ENCODE assay signal across 14 cellular contexts in genomic region chr2:39018633-39019032, GRCh38.
"Had no signal": no experiment of that assay in that cellular context is flagged by ENCODE, and none has a peak within 500 bp of the region (broad histone marks: within the 10 kb centered on the region; RNA-seq: fewer than 3 reads in every experiment).

No MANE protein-coding gene starts in this region.

- ATAC-seq: activated CD4-positive, alpha-beta T cell treated with anti-CD3 and anti-CD28 coated beads for 36 hours; activated CD8-positive, alpha-beta T cell treated with anti-CD3 and anti-CD28 coated beads, Interleukin-2, amount 10 ng/mL, durations not matched to agents 7 days and 5 days; natural killer cell treated with Interleukin-12 subunit alpha and Interleukin-12 subunit beta and Interleukin-15 and Interleukin-18, amount 100 ng/mL, for 72 hours; sciatic nerve; T-cell had no signal

- H3K36me3 ChIP-seq: prostate gland, WERI-Rb-1 had no signal

- H3K27ac ChIP-seq: suprapubic skin, WERI-Rb-1 had no signal

- H3K4me1 ChIP-seq: prostate gland, suprapubic skin had no signal

- DNase-seq: activated CD4-positive, alpha-beta T cell treated with anti-CD3 and anti-CD28 coated beads for 36 hours; activated CD8-positive, alpha-beta T cell treated with anti-CD3 and anti-CD28 coated beads, Interleukin-2, amount 10 ng/mL, durations not matched to agents 7 days and 5 days; activated naive CD4-positive, alpha-beta T cell treated with anti-CD3 and anti-CD28 coated beads, Interleukin-2, amount 10 ng/mL, durations not matched to agents 7 days and 5 days; kidney glomerular epithelial cell; occipital lobe; stimulated activated CD4-positive, alpha-beta T cell treated with anti-CD3 and anti-CD28 coated beads, Interleukin-12 subunit alpha, Interleukin-12 subunit beta, amount 100 ng/mL, for 4 hours; stimulated activated naive CD4-positive, alpha-beta T cell; T-cell; T1000; WERI-Rb-1 had no signal

- H3K4me3 ChIP-seq: prostate gland, suprapubic skin had no signal

- H3K27me3 ChIP-seq: suprapubic skin had no signal

- H3K9me3 ChIP-seq: prostate gland, suprapubic skin had no signal
